Comparison of ENCODE assay signal across 8 cellular contexts in genomic region chr1:45583666-45584350, GRCh38. TPM values are rescaled to one million over a fixed set of nuclear protein-coding genes. Genes with fewer than 3 reads are reported as not detected.
A peak's percentile ranks its signal among the peaks of the same experiment; 100 is the strongest.
DNase-seq lines count a peak whose midpoint lies in the region; ATAC-seq and TF ChIP-seq lines count a peak whose summit lies in the region.

TSS of gene NASP (plus strand) at chr1:45584041. CDS start at chr1:45584147, 106 bp downstream.

- peaks cover 0 to 7% of the 10 kb centered on the region in 2 donors for H3K4me1 ChIP-seq in breast epithelium

- H3K27ac Mint-ChIP-seq in immature natural killer cell = peak within 1 kb of the TSS; percentile 97 to 99 (median 98)

- no peaks in the 10 kb centered on the region for H3K9me3 Mint-ChIP-seq in immature natural killer cell

- peak; percentile 59 for ATAC-seq in GM18907 (IDR thresholded peaks at IDR 0.05; ENCODE audit: unreplicated experiment)
- peak; percentile 44 for ATAC-seq in HG03135 (IDR thresholded peaks at IDR 0.05; ENCODE audit: unreplicated experiment)

- peaks cover 32 to 36% of the 10 kb centered on the region in 2 donors for H3K4me1 Mint-ChIP-seq in immature natural killer cell

- H3K9me3 ChIP-seq in breast epithelium = no peaks in the 10 kb centered on the region

- no peak for TF ChIP-seq CTCF in WI38 (IDR thresholded peaks at IDR 0.05; ENCODE audit: low read depth, low read length)
- peak in 2 of 3 donors; percentile 6 to 7 for TF ChIP-seq CTCF in breast epithelium (IDR thresholded peaks at IDR 0.05)

- no peaks in the 10 kb centered on the region for H3K36me3 ChIP-seq in breast epithelium

- intact Hi-C loops in breast epithelium (cut with DNase I; ENCODE audit: low total_unique reads) = loop anchor here (10.0 kb wide), 1 partner anchor 101 kb away; the partner anchor contains the start of genes GPBP1L1 and TMEM69

- H3K4me3 ChIP-seq in WI38 (ENCODE audit: low read depth, low read length) = peak within 1 kb of the TSS; percentile 80
- peak within 1 kb of the TSS; percentile 93 to 99 (median 98) for H3K4me3 ChIP-seq in breast epithelium

- TF ChIP-seq POLR2A in breast epithelium (IDR thresholded peaks at IDR 0.05) = peak; percentile 72

- H3K27ac ChIP-seq in breast epithelium = peak within 1 kb of the TSS; percentile 93 to 96

- peaks cover 7 to 16% (median 11%) of the 10 kb centered on the region in 3 donors for H3K27me3 Mint-ChIP-seq in immature natural killer cell (ENCODE audit: low read depth in 3 of 3)

- H3K27me3 ChIP-seq in breast epithelium = no peaks in the 10 kb centered on the region

- no peaks in the 10 kb centered on the region for H3K36me3 Mint-ChIP-seq in immature natural killer cell

- peak within 1 kb of the TSS; percentile 94 to 100 (median 98) for H3K4me3 Mint-ChIP-seq in immature natural killer cell

- DNase-seq in AG08396 (ENCODE audit: low spot score) = peak; percentile 91
- DNase-seq in NCI-H2196 treated with DMSO at 0.1 percent for 48 hours (lab: John Stamatoyannopoulos, UW; ENCODE audit: unreplicated experiment) = peak; percentile 66
- peak; percentile 85 to 88 for DNase-seq in breast epithelium (ENCODE audit: low spot score in 2 of 2)
- peak; percentile 92 for DNase-seq in immature natural killer cell
- DNase-seq in smooth muscle cell of the brain vasculature (ENCODE audit: low read depth, low spot score) = peak; percentile 57

RNA-seq across cellular contexts. Expression of gene NASP, which starts in this region (rescaled TPM):
- 10 to 100 TPM; 83.4 to 96.7 (median 91.0) TPM for total RNA-seq in breast epithelium
- 10 to 100 TPM; 33.7 to 78.0 (median 67.9) TPM for polyA plus RNA-seq in immature natural killer cell

Comparison
In these comparisons a context has a peak if more than half of its experiments do, and no peak if none do; other contexts are left out.
1. Peak in every context shown above with its lines: DNase-seq, ATAC-seq, H3K4me3 ChIP-seq and H3K27ac ChIP-seq.